In the genomic region with DNA sequence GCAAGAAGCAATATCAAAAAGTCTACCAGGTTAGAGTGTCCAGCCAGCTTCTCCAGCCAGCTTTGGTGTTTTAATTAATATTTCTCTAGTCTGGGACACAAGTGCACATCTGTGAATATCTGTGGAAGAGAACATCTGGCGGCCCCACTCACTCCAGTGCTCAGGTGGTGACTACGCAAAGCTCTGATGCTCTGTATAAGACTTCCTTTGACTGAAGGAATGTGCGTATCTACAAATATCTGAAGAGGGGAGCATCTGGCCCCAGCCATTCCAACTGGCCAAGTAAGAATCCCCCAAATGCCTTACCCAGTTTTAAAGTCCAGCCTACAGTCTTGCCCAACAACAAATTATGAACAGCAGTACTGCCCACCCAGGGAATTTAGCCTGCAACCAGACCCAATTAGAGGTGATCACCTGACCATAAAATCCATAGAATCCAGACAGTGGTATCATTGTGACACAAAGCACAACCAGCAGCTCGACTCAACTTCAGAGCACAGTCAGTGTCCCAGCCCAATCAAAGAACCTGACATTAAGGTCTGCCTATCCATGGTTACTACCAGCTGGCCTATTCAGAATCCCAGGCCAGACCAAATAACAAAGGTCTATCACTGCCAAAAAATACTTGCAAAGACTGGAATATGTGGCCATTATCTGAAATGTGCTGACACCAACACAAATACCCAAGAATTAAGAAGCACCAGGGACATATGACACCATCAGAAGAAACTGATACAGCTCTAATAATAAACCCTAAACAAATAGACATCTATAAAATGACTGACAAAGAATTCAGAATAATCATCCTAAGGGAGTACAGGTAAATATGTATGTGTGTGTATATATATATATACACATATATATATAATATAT, we compare ENCODE assay signal across 24 cellular contexts.
DNase-seq lines count a peak whose midpoint lies in the region; ATAC-seq and TF ChIP-seq lines count a peak whose summit lies in the region.
"Had no signal": no experiment of that assay in that cellular context is flagged by ENCODE, and none has a peak within 500 bp of the region (broad histone marks: within the 10 kb centered on the region; RNA-seq: fewer than 3 reads in every experiment).

No MANE protein-coding gene starts in this region.

- no peaks in the 10 kb centered on the region for H3K4me1 Mint-ChIP-seq in activated naive CD8-positive, alpha-beta T cell treated with anti-CD3 and anti-CD28 coated beads, Interleukin-2, amount 50 U/mL, for 24 hours
- no peaks in the 10 kb centered on the region for H3K4me1 Mint-ChIP-seq in activated naive CD8-positive, alpha-beta T cell treated with anti-CD3 and anti-CD28 coated beads for 36 hours
- peaks cover 6% of the 10 kb centered on the region for H3K4me1 Mint-ChIP-seq in endodermal cell
- no peaks in the 10 kb centered on the region for H3K4me1 Mint-ChIP-seq in endothelial cell (ENCODE audit: unreplicated experiment)
- H3K4me1 Mint-ChIP-seq: B cell; CD4-positive, CD25-positive, alpha-beta regulatory T cell; IgD-negative memory B cell had no signal

- WGBS in endodermal cell (ENCODE audit: insufficient coverage in 1 of 2, insufficient read length in 1 of 2), 2 experiments, result 97 to 100% methylated on average over 4 of the region's 4 CpGs

- no peak overlapping the region for H3K27ac Mint-ChIP-seq in activated naive CD8-positive, alpha-beta T cell treated with anti-CD3 and anti-CD28 coated beads, Interleukin-2, amount 50 U/mL, for 24 hours
- H3K27ac Mint-ChIP-seq in activated naive CD8-positive, alpha-beta T cell treated with anti-CD3 and anti-CD28 coated beads for 36 hours, result no peak overlapping the region
- no peak overlapping the region for H3K27ac Mint-ChIP-seq in endodermal cell
- H3K27ac Mint-ChIP-seq in endothelial cell (ENCODE audit: unreplicated experiment), result no peak overlapping the region
- H3K27ac Mint-ChIP-seq: B cell; CD4-positive, CD25-positive, alpha-beta regulatory T cell had no signal

- H3K4me1 ChIP-seq in endodermal cell (ENCODE audit: control insufficient read depth, insufficient read depth, low read length), result no peaks in the 10 kb centered on the region

- H3K27me3 Mint-ChIP-seq in activated naive CD8-positive, alpha-beta T cell treated with anti-CD3 and anti-CD28 coated beads, Interleukin-2, amount 50 U/mL, for 24 hours, result peaks cover 3% of the 10 kb centered on the region
- no peaks in the 10 kb centered on the region for H3K27me3 Mint-ChIP-seq in activated naive CD8-positive, alpha-beta T cell treated with anti-CD3 and anti-CD28 coated beads for 36 hours
- H3K27me3 Mint-ChIP-seq in endodermal cell (ENCODE audit: insufficient read depth) (no peaks in the 10 kb centered on the region), endothelial cell (ENCODE audit: unreplicated experiment) (peaks cover 4% of the 10 kb centered on the region)
- H3K27me3 Mint-ChIP-seq: B cell; CD4-positive, CD25-positive, alpha-beta regulatory T cell; IgD-negative memory B cell had no signal

- peak; percentile 2 for DNase-seq in NCI-H2029 (lab: John Stamatoyannopoulos, UW)
- no peak for DNase-seq in NCI-H2029 treated with DMSO at 0.1 percent for 48 hours (lab: John Stamatoyannopoulos, UW)
- no peak for DNase-seq in activated naive CD8-positive, alpha-beta T cell treated with anti-CD3 and anti-CD28 coated beads, Interleukin-2, amount 50 U/mL, for 24 hours
- DNase-seq in activated naive CD8-positive, alpha-beta T cell treated with anti-CD3 and anti-CD28 coated beads for 36 hours, result no peak
- no peak for DNase-seq in endodermal cell
- no peak for DNase-seq in endothelial cell (ENCODE audit: low spot score)
- DNase-seq in DMS114 treated with DMSO at 0.1 percent for 48 hours (lab: John Stamatoyannopoulos, UW; ENCODE audit: unreplicated experiment), result no peak
- DNase-seq in NCI-H2196 (lab: John Stamatoyannopoulos, UW; ENCODE audit: unreplicated experiment), result no peak
- DNase-seq: 8988T; CD4-positive, CD25-positive, alpha-beta regulatory T cell; COR-L47; DMS 273 treated with DMSO at 0.1 percent for 48 hours; GF-D8; GM23248; HCEC 1CT; MV-4-11; NCI-H1417 treated with DMSO at 0.1 percent for 48 hours; NCI-H526; SHP77 had no signal

- no peak overlapping the region for H3K27ac ChIP-seq in endodermal cell (ENCODE audit: low read depth, low read length)
- H3K27ac ChIP-seq: GM23248, HL-60, SK-N-MC had no signal

- peak overlapping the region; percentile 64 for H3K4me3 ChIP-seq in endodermal cell (ENCODE audit: low read length)
- H3K4me3 ChIP-seq: GM12878, GM23248, SK-N-MC had no signal

- H3K4me3 Mint-ChIP-seq in activated naive CD8-positive, alpha-beta T cell treated with anti-CD3 and anti-CD28 coated beads, Interleukin-2, amount 50 U/mL, for 24 hours, result no peak overlapping the region
- H3K4me3 Mint-ChIP-seq in activated naive CD8-positive, alpha-beta T cell treated with anti-CD3 and anti-CD28 coated beads for 36 hours, result no peak overlapping the region
- H3K4me3 Mint-ChIP-seq in endodermal cell (no peak overlapping the region), endothelial cell (ENCODE audit: unreplicated experiment) (no peak overlapping the region)
- H3K4me3 Mint-ChIP-seq: B cell; CD4-positive, CD25-positive, alpha-beta regulatory T cell; IgD-negative memory B cell had no signal

- no peak overlapping the region for H3K9ac ChIP-seq in endodermal cell (ENCODE audit: extremely low read depth, low read length, poor library complexity, severe bottlenecking)
- H3K9ac ChIP-seq: GM23248 had no signal

- H3K9me3 Mint-ChIP-seq in activated naive CD8-positive, alpha-beta T cell treated with anti-CD3 and anti-CD28 coated beads, Interleukin-2, amount 50 U/mL, for 24 hours, result peaks cover 13% of the 10 kb centered on the region
- peaks cover 11% of the 10 kb centered on the region for H3K9me3 Mint-ChIP-seq in activated naive CD8-positive, alpha-beta T cell treated with anti-CD3 and anti-CD28 coated beads for 36 hours
- peaks cover 51% of the 10 kb centered on the region for H3K9me3 Mint-ChIP-seq in endodermal cell
- no peaks in the 10 kb centered on the region for H3K9me3 Mint-ChIP-seq in endothelial cell (ENCODE audit: unreplicated experiment)

- peaks cover 66% of the 10 kb centered on the region for H3K9me3 ChIP-seq in endodermal cell (ENCODE audit: control insufficient read depth, low read length)

- ATAC-seq in activated naive CD8-positive, alpha-beta T cell treated with anti-CD3 and anti-CD28 coated beads, Interleukin-2, amount 50 U/mL, for 24 hours, result peak; percentile 40
- ATAC-seq: GM12878 had no signal

- H3K27me3 ChIP-seq in endodermal cell (ENCODE audit: control insufficient read depth, insufficient read depth, low read length, poor library complexity, severe bottlenecking), result no peaks in the 10 kb centered on the region

- peaks cover 58% of the 10 kb centered on the region for H3K36me3 ChIP-seq in endodermal cell (ENCODE audit: control insufficient read depth, insufficient read depth, low read length)

- H3K36me3 Mint-ChIP-seq in activated naive CD8-positive, alpha-beta T cell treated with anti-CD3 and anti-CD28 coated beads, Interleukin-2, amount 50 U/mL, for 24 hours (ENCODE audit: low read depth), result no peaks in the 10 kb centered on the region
- no peaks in the 10 kb centered on the region for H3K36me3 Mint-ChIP-seq in activated naive CD8-positive, alpha-beta T cell treated with anti-CD3 and anti-CD28 coated beads for 36 hours
- H3K36me3 Mint-ChIP-seq in endodermal cell (ENCODE audit: low read depth), result peaks cover 60% of the 10 kb centered on the region
- H3K36me3 Mint-ChIP-seq in endothelial cell (ENCODE audit: low read depth, unreplicated experiment), result no peaks in the 10 kb centered on the region
- H3K36me3 Mint-ChIP-seq: CD4-positive, CD25-positive, alpha-beta regulatory T cell; IgD-negative memory B cell had no signal

- no peak for TF ChIP-seq CTCF in endodermal cell (conservative IDR thresholded peaks at IDR 0.05)
- TF ChIP-seq CTCF in endothelial cell (IDR thresholded peaks at IDR 0.05; ENCODE audit: unreplicated experiment), result no peak
